In the genomic region with DNA sequence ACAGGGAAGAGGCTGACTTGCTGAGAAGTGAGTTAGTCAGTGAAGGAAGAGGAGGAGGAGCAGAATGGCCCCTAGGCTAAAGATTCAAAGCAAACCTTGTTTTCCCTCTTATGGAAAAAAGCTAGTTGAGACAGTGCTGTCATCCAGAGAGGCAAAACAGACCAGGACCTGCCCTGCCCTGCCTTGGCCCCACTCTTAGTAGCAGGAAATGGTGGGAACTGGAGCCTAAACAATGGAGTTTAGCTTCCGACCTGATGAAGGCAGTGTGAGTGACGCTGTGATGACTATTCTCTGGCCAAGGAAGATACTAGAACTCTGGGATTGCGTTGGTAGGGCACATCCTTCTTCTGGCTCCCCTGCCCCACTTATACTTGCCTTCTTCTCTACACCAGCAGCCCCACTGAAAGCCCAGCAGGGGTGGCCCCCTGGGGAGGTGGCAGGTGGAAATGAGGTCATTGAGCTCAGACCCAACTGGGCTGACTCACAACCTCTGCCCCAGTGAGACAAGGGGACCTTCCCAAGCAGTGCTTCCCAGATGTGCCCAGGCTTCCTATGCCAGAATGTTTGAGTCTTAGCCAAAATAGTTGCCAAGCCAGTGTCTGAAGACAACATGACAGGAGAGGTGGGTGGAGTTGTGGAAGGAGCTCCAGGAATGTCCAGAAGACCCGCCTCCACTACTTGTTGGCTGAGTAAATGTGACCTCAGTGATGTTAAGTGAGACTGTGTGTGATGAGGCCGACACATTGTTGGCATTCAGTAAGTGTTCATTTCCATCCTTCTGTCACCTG, we compare ENCODE assay signal across 8 cellular contexts. TPM values are rescaled to one million over a fixed set of nuclear protein-coding genes. Genes with fewer than 3 reads are reported as not detected.
DNase-seq lines count a peak whose midpoint lies in the region; ATAC-seq and TF ChIP-seq lines count a peak whose summit lies in the region.

No MANE protein-coding gene starts in this region.

- ATAC-seq in left cardiac atrium: peak; percentile 77 to 81

- peak; percentile 60 for TF ChIP-seq EP300 in Ishikawa (IDR thresholded peaks at IDR 0.05; ENCODE audit: borderline replicate concordance)

- no peak for TF ChIP-seq RAD21 in Ishikawa (IDR thresholded peaks at IDR 0.05; ENCODE audit: low read depth)

- intact Hi-C loops in left cardiac atrium (cut with DNase I): no loop called here

- DNase-seq in activated effector memory CD4-positive, alpha-beta T cell treated with anti-CD3 and anti-CD28 coated beads, Interleukin-2, amount 50 U/mL, for 16 hours: peak; percentile 80
- no peak for DNase-seq in activated effector memory CD4-positive, alpha-beta T cell treated with Interleukin-2 at 50 U/mL for 16 hours
- DNase-seq in activated T-helper 9 cell treated with anti-CD3 and anti-CD28 coated beads, Interleukin-2, amount 50 U/mL, for 16 hours (ENCODE audit: low read depth): peak; percentile 40
- DNase-seq in left cardiac atrium (peak; percentile 63), DMS79 (lab: John Stamatoyannopoulos, UW) (no peak), cerebellum (ENCODE audit: low spot score) (no peak)
- peak; percentile 41 for DNase-seq in stimulated activated CD8-positive, alpha-beta memory T cell treated with anti-CD3 and anti-CD28 coated beads, Interleukin-12 subunit alpha, Interleukin-12 subunit beta, amount 100 ng/mL, for 4 hours (ENCODE audit: low read depth)

TF ChIP-seq in Ishikawa, 13 proteins besides CTCF, POLR2A, EP300 and RAD21:
- TF ChIP-seq CREB1 (IDR thresholded peaks at IDR 0.05; ENCODE audit: low read depth) (no peak), YY1 (IDR thresholded peaks at IDR 0.05; ENCODE audit: low read depth) (no peak), TCF12 (IDR thresholded peaks at IDR 0.05; ENCODE audit: low read depth) (peak; percentile 82), NFIC (IDR thresholded peaks at IDR 0.05) (peak; percentile 77), TEAD4 (IDR thresholded peaks at IDR 0.05) (peak; percentile 61; the same call in 1 of the 2 replicates)
TF ChIP-seq in Ishikawa: peak in this region for 3.

RNA-seq across cellular contexts. Expression of gene MSN, which starts 38.8 kb away (rescaled TPM):
- total RNA-seq in left cardiac atrium (100 to 1,000 TPM; 139 to 245 TPM), cerebellum (33.2 TPM)

Comparison
In these comparisons a context has a peak if more than half of its experiments do, and no peak if none do; other contexts are left out.
1. DNase-seq: peak in activated effector memory CD4-positive, alpha-beta T cell treated with anti-CD3 and anti-CD28 coated beads, Interleukin-2, amount 50 U/mL, for 16 hours (single experiment), activated T-helper 9 cell treated with anti-CD3 and anti-CD28 coated beads, Interleukin-2, amount 50 U/mL, for 16 hours (single experiment), left cardiac atrium (single experiment) and stimulated activated CD8-positive, alpha-beta memory T cell treated with anti-CD3 and anti-CD28 coated beads, Interleukin-12 subunit alpha, Interleukin-12 subunit beta, amount 100 ng/mL, for 4 hours (single experiment); none in activated effector memory CD4-positive, alpha-beta T cell treated with Interleukin-2 at 50 U/mL for 16 hours (single experiment), DMS79 (single experiment) and cerebellum (single experiment).